ENCODE assay signal across 8 cellular contexts in the genomic region with DNA sequence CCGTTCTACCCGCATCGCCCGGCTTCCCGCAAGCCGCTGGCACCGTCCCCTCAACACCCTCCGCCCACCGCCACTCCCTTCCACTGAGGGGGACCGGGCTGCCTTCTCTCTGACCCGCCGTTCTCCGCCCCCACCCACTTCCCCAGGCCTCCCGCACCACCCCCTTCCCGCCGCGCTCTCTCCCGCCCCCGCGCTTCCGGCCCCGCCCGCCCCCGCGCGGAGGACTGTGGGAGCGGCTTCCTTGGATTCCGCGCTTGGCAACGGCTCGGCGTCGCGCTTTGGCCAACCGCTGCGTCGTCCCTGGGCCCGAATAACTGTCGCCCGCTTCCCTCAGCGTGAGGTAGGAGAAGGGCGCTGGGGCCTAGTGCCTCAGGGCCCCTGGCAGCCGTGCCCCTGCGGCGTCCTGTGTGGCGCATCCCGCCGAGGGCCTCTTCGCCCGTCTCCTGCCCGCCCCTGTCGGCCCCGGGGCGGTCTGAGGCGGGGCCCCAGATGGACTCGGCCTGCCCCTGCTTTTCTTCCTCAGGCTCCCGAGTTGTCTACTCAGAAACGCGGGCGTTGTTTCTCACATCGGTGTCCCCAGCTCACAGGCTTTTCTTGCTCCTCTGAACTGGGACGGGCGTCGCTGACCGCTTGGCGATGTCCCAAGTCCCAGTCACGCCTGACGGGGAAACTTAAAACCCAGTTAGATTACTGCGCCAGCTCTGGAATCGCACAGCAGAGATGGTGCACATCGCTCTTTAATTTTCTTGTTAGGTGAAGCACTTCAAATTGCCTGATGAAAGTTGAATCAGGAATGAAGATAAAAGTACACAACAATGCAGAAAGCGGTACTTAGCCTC. TPM values are rescaled to one million over a fixed set of nuclear protein-coding genes. Genes with fewer than 3 reads are reported as not detected.
A peak's percentile ranks its signal among the peaks of the same experiment; 100 is the strongest.
DNase-seq lines count a peak whose midpoint lies in the region; ATAC-seq and TF ChIP-seq lines count a peak whose summit lies in the region.

Gene IFT88 (plus strand): TSS at position 241 of the 839 bp plus-strand sequence. CDS start 7,229 bp downstream, outside the sequence.

- no peaks in the 10 kb centered on the region for H3K9me3 ChIP-seq in gastrocnemius medialis

- H3K27me3 ChIP-seq in gastrocnemius medialis = no peaks in the 10 kb centered on the region

- H3K27me3 Mint-ChIP-seq in brain = peaks cover 6% of the 10 kb centered on the region

- H3K27ac ChIP-seq in gastrocnemius medialis = peak within 1 kb of the TSS; percentile 91 to 96 (median 96)

- no peaks in the 10 kb centered on the region for H3K36me3 ChIP-seq in gastrocnemius medialis

- intact Hi-C loops in gastrocnemius medialis (cut with DNase I; ENCODE audit: low total_unique reads) = loop anchor here (1.0 to 10.0 kb wide), 8 partner anchors 41 to 1038 kb away; partner anchors contain the start of genes EEF1AKMT1, IL17D, MICU2 and XPO4

- ATAC-seq in HG03060 (IDR thresholded peaks at IDR 0.05; ENCODE audit: low read depth, unreplicated experiment) (peak; percentile 62), gastrocnemius medialis (peak; percentile 89 to 92)

- H3K9me3 Mint-ChIP-seq in brain = peaks cover 0 to 21% (median 15%) of the 10 kb centered on the region in 5 experiments

- TF ChIP-seq POLR2A in GM18526 (IDR thresholded peaks at IDR 0.05; ENCODE audit: extremely low read depth, insufficient read length) (peak; percentile 76), gastrocnemius medialis (IDR thresholded peaks at IDR 0.05) (peak; percentile 51 to 59)

- H3K4me3 ChIP-seq in iPS-11a (ENCODE audit: low read depth, low read length) (peak within 1 kb of the TSS; percentile 78), gastrocnemius medialis (peak within 1 kb of the TSS; percentile 82 to 91 (median 88))

- peaks cover 34% of the 10 kb centered on the region for H3K36me3 Mint-ChIP-seq in brain

- peak within 1 kb of the TSS; percentile 97 to 100 (median 99) for H3K27ac Mint-ChIP-seq in brain

- H3K4me3 Mint-ChIP-seq in brain = peak within 1 kb of the TSS; percentile 87 to 98 (median 90)

- peaks cover 24% of the 10 kb centered on the region for H3K4me1 Mint-ChIP-seq in brain

- in situ Hi-C loops in gastrocnemius medialis (cut with MboI; ENCODE audit: low sequenced_read_pairs in 4 of 4) = no loop called here

- H3K4me1 ChIP-seq in gastrocnemius medialis = peaks cover 9% of the 10 kb centered on the region in 2 donors

- TF ChIP-seq CTCF in brain (conservative IDR thresholded peaks at IDR 0.05) (no peak), gastrocnemius medialis (IDR thresholded peaks at IDR 0.05 in 4 of 5, conservative IDR thresholded peaks at IDR 0.05 in 1 of 5) (peak in 2 of 5 experiments; percentile 26 to 33)

- DNase-seq in A172 (ENCODE audit: low spot score) (peak; percentile 70), NCI-H2107 treated with DMSO at 0.1 percent for 48 hours (lab: John Stamatoyannopoulos, UW; ENCODE audit: unreplicated experiment) (peak; percentile 53), UCSD-AML1 (lab: John Stamatoyannopoulos, UW; ENCODE audit: unreplicated experiment) (peak; percentile 94), gastrocnemius medialis (peak; percentile 72 to 81)

RNA-seq across cellular contexts. Expression of gene IFT88, which starts in this region (rescaled TPM):
- 19.6 and 22.6 TPM in 2 replicates for total RNA-seq in A172 (2014; rRNA removed; shearing (Covaris generic))
- polyA plus RNA-seq in brain (ENCODE audit: insufficient read depth, low read depth, low replicate concordance) = 3.9 TPM
- total RNA-seq in gastrocnemius medialis = 1 to 10 TPM; 3.5 to 9.4 (median 4.5) TPM

Comparison
In these comparisons a context has a peak if more than half of its experiments do, and no peak if none do; other contexts are left out.
1. Peak in every context shown above with its lines: DNase-seq, ATAC-seq, H3K4me3 ChIP-seq and H3K27ac ChIP-seq.